Comparison of ENCODE assay signal across 24 cellular contexts in the genomic region with DNA sequence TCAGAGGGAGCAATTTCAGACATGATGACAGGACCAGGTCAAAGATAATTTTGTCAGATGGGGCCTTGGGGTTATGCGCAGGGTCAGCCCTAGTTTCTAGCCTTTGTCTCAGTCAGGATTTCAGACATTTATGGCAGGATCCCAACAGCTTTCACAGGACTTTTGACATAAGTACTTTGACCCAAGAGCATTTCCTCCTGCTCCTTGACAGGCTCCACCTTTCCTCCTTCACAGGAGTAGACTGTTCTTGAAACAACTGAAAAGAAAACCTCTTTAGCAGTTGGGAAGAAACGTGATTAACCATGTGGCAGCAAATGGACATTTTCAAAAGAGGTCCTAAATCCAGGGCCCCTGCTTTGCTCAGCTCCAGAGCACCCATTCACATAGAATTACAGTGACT.
"Had no signal": no experiment of that assay in that cellular context is flagged by ENCODE, and none has a peak within 500 bp of the region (broad histone marks: within the 10 kb centered on the region; RNA-seq: fewer than 3 reads in every experiment).

No MANE protein-coding gene starts in this region.

- H3K4me2 ChIP-seq: SK-N-SH had no signal

- H3K9me3 ChIP-seq: MG63, SK-N-SH had no signal

- H3K36me3 ChIP-seq: MG63 had no signal

- H3K9ac ChIP-seq: SK-N-SH had no signal

- H3K4me3 ChIP-seq: MG63 had no signal

- ATAC-seq: HepG2, Panc1, PC-3 had no signal

- H3K27me3 ChIP-seq: MG63 had no signal

- DNase-seq: IMR-90, Karpas-422, KG1, MG63, NCI-H1092, NCI-H1105 treated with DMSO at 0.1 percent for 48 hours, NCI-H1417 treated with DMSO at 0.1 percent for 48 hours, NCI-H146, NCI-H1694 treated with DMSO at 0.1 percent for 48 hours, NCI-H1930, NCI-H2081 treated with DMSO at 0.1 percent for 48 hours, NCI-H2171, NCI-H226, NCI-H446, NCI-H510A, NCI-H524 treated with DMSO at 0.1 percent for 48 hours, NCI-H69, NCI-H774, PC-3, SHP77, SK-N-SH had no signal

- H3K27ac ChIP-seq: RWPE1 had no signal
